Comparison of ENCODE assay signal across 8 cellular contexts in the genomic region with DNA sequence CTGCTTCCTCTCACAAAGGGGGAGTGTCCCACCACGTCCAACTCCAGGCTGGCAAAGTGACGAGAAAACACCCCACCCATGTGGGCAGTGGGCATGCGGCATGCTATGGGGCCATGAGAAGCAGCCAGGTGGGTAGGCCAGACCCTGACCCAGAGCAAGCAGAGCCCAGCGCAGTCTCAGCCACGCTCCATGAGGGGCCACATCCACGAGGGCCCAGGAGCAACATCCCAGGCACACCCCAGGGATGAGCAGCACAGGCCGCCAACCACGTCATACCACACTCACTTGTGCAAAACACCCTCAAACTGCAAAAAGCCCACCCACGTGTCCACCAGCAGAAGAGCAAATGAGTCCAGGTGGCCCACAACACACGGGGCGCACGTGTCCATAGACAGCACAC.
DNase-seq lines count a peak whose midpoint lies in the region; ATAC-seq and TF ChIP-seq lines count a peak whose summit lies in the region.

No MANE protein-coding gene starts in this region.

- no peak for TF ChIP-seq CTCF in CD8-positive, alpha-beta T cell (IDR thresholded peaks at IDR 0.05)
- TF ChIP-seq CTCF in activated CD8-positive, alpha-beta T cell treated with anti-CD3 and anti-CD28 coated beads for 36 hours (IDR thresholded peaks at IDR 0.05) = no peak
- no peak for TF ChIP-seq CTCF in glutamatergic neuron (IDR thresholded peaks at IDR 0.05; ENCODE audit: partially characterized antibody, unreplicated experiment)
- TF ChIP-seq CTCF in lower leg skin (IDR thresholded peaks at IDR 0.05) = no peak

- POLR2A ChIA-PET in CD8-positive, alpha-beta T cell (lab: Charles Lee) = no interaction called here
- POLR2A ChIA-PET in activated CD8-positive, alpha-beta T cell treated with anti-CD3 and anti-CD28 coated beads for 36 hours (lab: Charles Lee) = no interaction called here

- no peak overlapping the region for H3K4me3 Mint-ChIP-seq in CD8-positive, alpha-beta T cell
- H3K4me3 Mint-ChIP-seq in activated CD8-positive, alpha-beta T cell treated with anti-CD3 and anti-CD28 coated beads for 36 hours = no peak overlapping the region
- peak overlapping the region; percentile 30 for H3K4me3 Mint-ChIP-seq in glutamatergic neuron (ENCODE audit: unreplicated experiment)

- peaks cover 81% of the 10 kb centered on the region for H3K4me1 Mint-ChIP-seq in CD8-positive, alpha-beta T cell (ENCODE audit: low read depth)
- peaks cover 76% of the 10 kb centered on the region for H3K4me1 Mint-ChIP-seq in activated CD8-positive, alpha-beta T cell treated with anti-CD3 and anti-CD28 coated beads for 36 hours (ENCODE audit: low read depth)
- peaks cover 44% of the 10 kb centered on the region for H3K4me1 Mint-ChIP-seq in glutamatergic neuron (ENCODE audit: low read depth, unreplicated experiment)

- CTCF ChIA-PET in CD8-positive, alpha-beta T cell (lab: Charles Lee) = interaction anchor here (0.7 to 1.2 kb wide), 3 partner anchors 15 to 126 kb away, joined by 3 to 4 read pairs (median 3); no protein-coding TSS in a partner anchor
- CTCF ChIA-PET in activated CD8-positive, alpha-beta T cell treated with anti-CD3 and anti-CD28 coated beads for 36 hours (lab: Charles Lee) = interaction anchor here (1.0 to 1.8 kb wide), 2 partner anchors 9 to 223 kb away, joined by 4 read pairs; no protein-coding TSS in a partner anchor

- peaks cover 5% of the 10 kb centered on the region for H3K36me3 Mint-ChIP-seq in CD8-positive, alpha-beta T cell
- peaks cover 2% of the 10 kb centered on the region for H3K36me3 Mint-ChIP-seq in activated CD8-positive, alpha-beta T cell treated with anti-CD3 and anti-CD28 coated beads for 36 hours (ENCODE audit: low read depth)
- no peaks in the 10 kb centered on the region for H3K36me3 Mint-ChIP-seq in glutamatergic neuron (ENCODE audit: unreplicated experiment)

- peaks cover 77% of the 10 kb centered on the region for H3K4me1 ChIP-seq in CD8-positive, alpha-beta T cell (ENCODE audit: insufficient read depth, low read length)
- peaks cover 9 to 12% of the 10 kb centered on the region in 2 experiments for H3K4me1 ChIP-seq in trophoblast cell (ENCODE audit: control insufficient read depth in 1 of 2, insufficient read depth in 2 of 2, low read length in 2 of 2)

- H2BK120ac ChIP-seq in trophoblast cell (ENCODE audit: insufficient read depth, low read length, poor library complexity) = no peak overlapping the region

- no peak overlapping the region for H2AK5ac ChIP-seq in trophoblast cell (ENCODE audit: low read length)

- intact Hi-C loops in CD8-positive, alpha-beta T cell (cut with DNase I, micrococcal nuclease) = loop anchor here in 1 of 2 experiments (5.0 kb wide), 1 partner anchor 68 kb away; no protein-coding TSS in a partner anchor
- intact Hi-C loops in activated CD8-positive, alpha-beta T cell treated with anti-CD3 and anti-CD28 coated beads for 36 hours (cut with micrococcal nuclease) = no loop called here
- intact Hi-C loops in lower leg skin (cut with DNase I; ENCODE audit: low total_unique reads) = loop anchor here (10.0 kb wide), 1 partner anchor 180 kb away; no protein-coding TSS in a partner anchor

- peak overlapping the region; percentile 0 for H2AFZ ChIP-seq in trophoblast cell (ENCODE audit: insufficient read depth, low read length, poor library complexity)

- no peak overlapping the region for H3K9ac ChIP-seq in trophoblast cell (ENCODE audit: low read length)

- H4K91ac ChIP-seq in trophoblast cell (ENCODE audit: low read depth, low read length) = no peak overlapping the region

- H3K27ac Mint-ChIP-seq in CD8-positive, alpha-beta T cell = peak overlapping the region; percentile 71
- H3K27ac Mint-ChIP-seq in activated CD8-positive, alpha-beta T cell treated with anti-CD3 and anti-CD28 coated beads for 36 hours = peak overlapping the region; percentile 70
- H3K27ac Mint-ChIP-seq in glutamatergic neuron (ENCODE audit: unreplicated experiment) = peak overlapping the region; percentile 79

- H2BK5ac ChIP-seq in trophoblast cell (ENCODE audit: low read depth, low read length, poor library complexity) = no peak overlapping the region

- H3K27me3 Mint-ChIP-seq in CD8-positive, alpha-beta T cell (ENCODE audit: low read depth) = no peaks in the 10 kb centered on the region
- no peaks in the 10 kb centered on the region for H3K27me3 Mint-ChIP-seq in activated CD8-positive, alpha-beta T cell treated with anti-CD3 and anti-CD28 coated beads for 36 hours
- H3K27me3 Mint-ChIP-seq in glutamatergic neuron (ENCODE audit: unreplicated experiment) = peaks cover 13% of the 10 kb centered on the region

- no CpG with 5 or more reads among the region's 12 CpGs for WGBS in trophoblast cell (ENCODE audit: extremely low coverage, insufficient coverage, insufficient read length)
- 75 to 77% methylated on average over 7 to 12 of the region's 12 CpGs for WGBS in lower leg skin, 2 donors

- no peaks in the 10 kb centered on the region for H3K27me3 ChIP-seq in CD8-positive, alpha-beta T cell (ENCODE audit: insufficient read depth, low read length)
- no peaks in the 10 kb centered on the region for H3K27me3 ChIP-seq in trophoblast cell (ENCODE audit: insufficient read depth, low read length)

- H3K4me3 ChIP-seq in CD8-positive, alpha-beta T cell (ENCODE audit: low read depth, low read length) = no peak overlapping the region
- H3K4me3 ChIP-seq in trophoblast cell (ENCODE audit: low read depth, low read length) = no peak overlapping the region
- H3K4me3 ChIP-seq in lower leg skin (ENCODE audit: low read depth, poor library complexity, severe bottlenecking) = no peak overlapping the region

- no peaks in the 10 kb centered on the region for H3K9me3 Mint-ChIP-seq in CD8-positive, alpha-beta T cell
- no peaks in the 10 kb centered on the region for H3K9me3 Mint-ChIP-seq in activated CD8-positive, alpha-beta T cell treated with anti-CD3 and anti-CD28 coated beads for 36 hours
- peaks cover 21% of the 10 kb centered on the region for H3K9me3 Mint-ChIP-seq in glutamatergic neuron (ENCODE audit: unreplicated experiment)

- H3K27ac ChIP-seq in CD8-positive, alpha-beta T cell (ENCODE audit: low read depth, low read length) = no peak overlapping the region
- no peak overlapping the region for H3K27ac ChIP-seq in trophoblast cell (ENCODE audit: low read depth, low read length)

- no peak overlapping the region for H3K23ac ChIP-seq in trophoblast cell (ENCODE audit: low read length)

- H4K8ac ChIP-seq in trophoblast cell (ENCODE audit: low read depth, low read length) = no peak overlapping the region

- H3K4ac ChIP-seq in trophoblast cell (ENCODE audit: low read depth, low read length) = peak overlapping the region; percentile 93

- no peak overlapping the region for H3K4me2 ChIP-seq in trophoblast cell (ENCODE audit: low read length)

- H3K79me2 ChIP-seq in trophoblast cell (ENCODE audit: control insufficient read depth, insufficient read depth, low read length, poor library complexity) = peaks cover 25% of the 10 kb centered on the region

- DNase-seq in CD8-positive, alpha-beta T cell = no peak
- DNase-seq in activated CD8-positive, alpha-beta T cell treated with anti-CD3 and anti-CD28 coated beads for 36 hours = no peak
- DNase-seq in glutamatergic neuron (no peak), trophoblast cell (no peak), NCI-H82 treated with DMSO at 0.1 percent for 48 hours (lab: John Stamatoyannopoulos, UW; ENCODE audit: unreplicated experiment) (no peak), lower leg skin (ENCODE audit: low spot score in 2 of 2) (no peak), amniotic stem cell (lab: John Stamatoyannopoulos, UW) (no peak)

- ATAC-seq in CD8-positive, alpha-beta T cell = no peak
- ATAC-seq in activated CD8-positive, alpha-beta T cell treated with anti-CD3 and anti-CD28 coated beads for 36 hours = peak; percentile 3
- no peak for ATAC-seq in HG03108 (IDR thresholded peaks at IDR 0.05; ENCODE audit: unreplicated experiment)

- H3K36me3 ChIP-seq in CD8-positive, alpha-beta T cell (ENCODE audit: insufficient read depth, low read length) = no peaks in the 10 kb centered on the region
- H3K36me3 ChIP-seq in trophoblast cell (ENCODE audit: control insufficient read depth in 1 of 2, insufficient read depth in 2 of 2, low read length in 2 of 2) = no peaks in the 10 kb centered on the region

- no peaks in the 10 kb centered on the region for H3K9me3 ChIP-seq in CD8-positive, alpha-beta T cell (ENCODE audit: low read length)
- H3K9me3 ChIP-seq in trophoblast cell (ENCODE audit: insufficient read depth, low read depth, low read length) = no peaks in the 10 kb centered on the region

- no peak for TF ChIP-seq POLR2A in lower leg skin (IDR thresholded peaks at IDR 0.05)

- H3K14ac ChIP-seq in trophoblast cell (ENCODE audit: low read length) = no peak overlapping the region

- no peaks in the 10 kb centered on the region for H3K79me1 ChIP-seq in trophoblast cell (ENCODE audit: low read length)

- no peak overlapping the region for H4K12ac ChIP-seq in trophoblast cell (ENCODE audit: low read depth, low read length)

- peak overlapping the region; percentile 48 for H3K18ac ChIP-seq in trophoblast cell (ENCODE audit: low read length)

- no peak overlapping the region for H2BK12ac ChIP-seq in trophoblast cell (ENCODE audit: low read length)
